Comparison of ENCODE assay signal across 18 cellular contexts in genomic region chr11:118247041-118247440, GRCh38. TPM values are rescaled to one million over a fixed set of nuclear protein-coding genes. Genes with fewer than 3 reads are reported as not detected.
DNase-seq lines count a peak whose midpoint lies in the region; ATAC-seq and TF ChIP-seq lines count a peak whose summit lies in the region.
"Had no signal": no experiment of that assay in that cellular context is flagged by ENCODE, and none has a peak within 500 bp of the region (broad histone marks: within the 10 kb centered on the region; RNA-seq: fewer than 3 reads in every experiment).

No MANE protein-coding gene starts in this region.

- no peaks in the 10 kb centered on the region for H4K20me1 ChIP-seq in BLaER1 treated with 17β-estradiol and CSF1 and Interleukin-3, amounts not matched to agents 10 nM and 100 nM
- H4K20me1 ChIP-seq in HCT116 (ENCODE audit: insufficient read depth) = no peaks in the 10 kb centered on the region

- RAD21 ChIA-PET in HCT116 (lab: Charles Lee; ENCODE audit: low non-redundant PET in 1 of 2, low total read pairs in 2 of 2, uncharacterized antibody in 2 of 2, unreplicated experiment in 2 of 2) = interaction anchor here in 1 of 2 experiments (0.5 kb wide), 1 partner anchor 48 kb away, joined by 4 read pairs; no protein-coding TSS in a partner anchor

- DNase-seq in HCT116 (ENCODE audit: low read depth, low spot score) (no peak), mucosa of descending colon (no peak), hypothalamus (lab: John Stamatoyannopoulos, UW) (no peak), putamen (ENCODE audit: low spot score) (no peak), KG1 (lab: John Stamatoyannopoulos, UW) (no peak)
- DNase-seq in central memory CD8-positive, alpha-beta T cell (ENCODE audit: low spot score in 2 of 2) = no peak
- DNase-seq: C1 segment of cervical spinal cord; erythroblast; hippocampal formation; midbrain; NCI-H1092 treated with DMSO at 0.1 percent for 48 hours; NCI-H524; stimulated activated CD4-positive, alpha-beta T cell treated with anti-CD3 and anti-CD28 coated beads, Interleukin-4, amount 100 ng/mL, for 1 hour; stimulated activated naive CD4-positive, alpha-beta T cell treated with Interleukin-2 at 50 U/mL for 16 hours had no signal

- intact Hi-C loops in HCT116 (cut with micrococcal nuclease) (no loop called here), mucosa of descending colon (cut with DNase I, micrococcal nuclease) (no loop called here)

- ATAC-seq in HCT116 (no peak), mucosa of descending colon (peak; percentile 57), GM18520 (IDR thresholded peaks at IDR 0.05; ENCODE audit: unreplicated experiment) (no peak)
- no peak for ATAC-seq in central memory CD8-positive, alpha-beta T cell (replicated peaks; ENCODE audit: extremely low read depth, poor library complexity, severe bottlenecking)

- no peaks in the 10 kb centered on the region for H3K27me3 Mint-ChIP-seq in central memory CD8-positive, alpha-beta T cell

- CTCF ChIA-PET in HCT116 (lab: Charles Lee) = no interaction called here

- H3K27ac ChIP-seq in BLaER1 treated with 17β-estradiol and CSF1 and Interleukin-3, amounts not matched to agents 10 nM and 100 nM = peak overlapping the region in 7 of 11 experiments; percentile 15 to 71 (median 54); a peak in 7 of 22 replicates
- no peak overlapping the region for H3K27ac ChIP-seq in HCT116 (ENCODE audit: low read depth, low read length)
- H3K27ac ChIP-seq: RWPE1 had no signal

- POLR2A ChIA-PET in HCT116 (lab: Charles Lee) = no interaction called here

- peaks cover 4% of the 10 kb centered on the region; the same call in 1 of the 2 replicates for H3K79me2 ChIP-seq in HCT116 (ENCODE audit: insufficient read depth, low read length)

- no peak for TF ChIP-seq POLR2A in HCT116 (IDR thresholded peaks at IDR 0.05; ENCODE audit: borderline replicate concordance, extremely low read depth, insufficient read depth, insufficient read length)

- BruUV-seq in HCT116 (replicated peaks; lab: Mats Ljungman, UMichigan) = no TSS peak

- peaks cover 20% of the 10 kb centered on the region for H3K36me3 Mint-ChIP-seq in central memory CD8-positive, alpha-beta T cell (ENCODE audit: insufficient read depth)

- H3K27ac Mint-ChIP-seq in central memory CD8-positive, alpha-beta T cell (ENCODE audit: low read depth) = peak overlapping the region; percentile 38

- H3K4me1 Mint-ChIP-seq in central memory CD8-positive, alpha-beta T cell = peaks cover 70% of the 10 kb centered on the region

- no peak for TF ChIP-seq CTCF in HCT116 (IDR thresholded peaks at IDR 0.05 in 2 of 3, conservative IDR thresholded peaks at IDR 0.05 in 1 of 3; ENCODE audit: borderline replicate concordance in 1 of 3, insufficient read depth in 1 of 3, low read depth in 2 of 3, low read length in 2 of 3)
- TF ChIP-seq CTCF in mucosa of descending colon (IDR thresholded peaks at IDR 0.05) = no peak

- no peak overlapping the region for H2AFZ ChIP-seq in HCT116 (ENCODE audit: low read depth, low read length, poor library complexity, severe bottlenecking)

- no peaks in the 10 kb centered on the region for H3K9me2 ChIP-seq in HCT116 (ENCODE audit: insufficient read depth)

- no peak overlapping the region for H3K4me3 Mint-ChIP-seq in central memory CD8-positive, alpha-beta T cell

- H3K9ac ChIP-seq in BLaER1 treated with 17β-estradiol and CSF1 and Interleukin-3, amounts not matched to agents 10 nM and 100 nM = no peak overlapping the region
- H3K9ac ChIP-seq in HCT116 (ENCODE audit: low read length) = no peak overlapping the region

- no peaks in the 10 kb centered on the region for H3K36me3 ChIP-seq in BLaER1 treated with 17β-estradiol and CSF1 and Interleukin-3, amounts not matched to agents 10 nM and 100 nM
- H3K36me3 ChIP-seq in HCT116 (ENCODE audit: control insufficient read depth in 1 of 2, insufficient read depth in 2 of 2, low read length in 2 of 2) (no peaks in the 10 kb centered on the region), mucosa of descending colon (ENCODE audit: low read depth) (no peaks in the 10 kb centered on the region)
- H3K36me3 ChIP-seq: HAP-1 had no signal

- peaks cover 31 to 64% (median 41%) of the 10 kb centered on the region in 10 experiments for H3K4me1 ChIP-seq in BLaER1 treated with 17β-estradiol and CSF1 and Interleukin-3, amounts not matched to agents 10 nM and 100 nM
- peaks cover 11 to 18% of the 10 kb centered on the region in 2 experiments for H3K4me1 ChIP-seq in HCT116 (ENCODE audit: control insufficient read depth in 1 of 2, insufficient read depth in 2 of 2, low read length in 2 of 2)
- H3K4me1 ChIP-seq in mucosa of descending colon (ENCODE audit: low read depth) = peaks cover 13% of the 10 kb centered on the region
- H3K4me1 ChIP-seq: HAP-1 had no signal

- H3K4me3 ChIP-seq in BLaER1 treated with 17β-estradiol and CSF1 and Interleukin-3, amounts not matched to agents 10 nM and 100 nM = no peak overlapping the region
- H3K4me3 ChIP-seq in HCT116 (replicated peaks in 1 of 2; ENCODE audit: low read depth in 1 of 2, low read length in 2 of 2) = no peak overlapping the region
- no peak overlapping the region for H3K4me3 ChIP-seq in mucosa of descending colon
- H3K4me3 ChIP-seq: HAP-1 had no signal

- H3K4me2 ChIP-seq in BLaER1 treated with 17β-estradiol and CSF1 and Interleukin-3, amounts not matched to agents 10 nM and 100 nM = peak overlapping the region; percentile 3 to 85 (median 67); a peak in 17 of 22 replicates
- H3K4me2 ChIP-seq in HCT116 (ENCODE audit: low read length) = no peak overlapping the region

- H3K9me3 ChIP-seq in BLaER1 treated with 17β-estradiol and CSF1 and Interleukin-3, amounts not matched to agents 10 nM and 100 nM (replicated peaks in 1 of 11) = peaks cover 0 to 4% (median 0%) of the 10 kb centered on the region in 11 experiments; a peak in 1 of 22 replicates
- H3K9me3 ChIP-seq in HCT116 (ENCODE audit: control insufficient read depth in 1 of 2, insufficient read depth in 1 of 2, low read depth in 1 of 2, low read length in 2 of 2) (no peaks in the 10 kb centered on the region), mucosa of descending colon (no peaks in the 10 kb centered on the region)
- H3K9me3 ChIP-seq: HAP-1 had no signal

- no peaks in the 10 kb centered on the region for H3K9me3 Mint-ChIP-seq in central memory CD8-positive, alpha-beta T cell

- peaks cover 0 to 4% (median 0%) of the 10 kb centered on the region in 11 experiments; a peak in 3 of 22 replicates for H3K27me3 ChIP-seq in BLaER1 treated with 17β-estradiol and CSF1 and Interleukin-3, amounts not matched to agents 10 nM and 100 nM
- no peaks in the 10 kb centered on the region for H3K27me3 ChIP-seq in HCT116 (ENCODE audit: insufficient read depth, low read length)

- TF ChIP-seq RAD21 in HCT116 (IDR thresholded peaks at IDR 0.05; ENCODE audit: low read depth) = no peak

TF ChIP-seq in HCT116, 20 proteins besides CTCF, POLR2A, EP300 and RAD21:
- no peak for TF ChIP-seq FOSL1 (IDR thresholded peaks at IDR 0.05; ENCODE audit: low read depth)
- TF ChIP-seq YY1 (IDR thresholded peaks at IDR 0.05; ENCODE audit: extremely low read depth, insufficient replicate concordance, low read depth, low read length) = no peak
- no peak for TF ChIP-seq EZH2phosphoT487 (IDR thresholded peaks at IDR 0.05; ENCODE audit: borderline replicate concordance)
- no peak for TF ChIP-seq SP1 (IDR thresholded peaks at IDR 0.05; ENCODE audit: low read depth)
- TF ChIP-seq JUND (IDR thresholded peaks at IDR 0.05) = 0 out of 2 replicates have a peak, but pooled peaks have one; percentile 8

RNA-seq across cellular contexts. Expression of gene MPZL3, which starts 5.1 kb away (rescaled TPM):
- total RNA-seq in HCT116 (2021; ENCODE audit: unreplicated experiment) (8.7 TPM), mucosa of descending colon (10 to 100 TPM in 1 of 3 donors, 1 to 10 TPM in 2; 4.9 to 19.6 (median 9.0) TPM)
- 4.0 and 4.5 TPM in 2 replicates for polyA plus RNA-seq in HCT116 (2012)

RNA-seq across cellular contexts. Expression of gene MPZL2, which starts 17.1 kb away (rescaled TPM):
- 16.8 TPM for total RNA-seq in HCT116 (2021; ENCODE audit: unreplicated experiment)
- 16.3 and 19.4 TPM in 2 replicates for polyA plus RNA-seq in HCT116 (2012)
- 10 to 100 TPM; 34.4 to 83.1 (median 72.4) TPM for total RNA-seq in mucosa of descending colon

RNA-seq across cellular contexts. Expression of gene JAML, which starts 22.2 kb away (rescaled TPM):
- 0.30 TPM for total RNA-seq in HCT116 (2021; ENCODE audit: unreplicated experiment)
- polyA plus RNA-seq in HCT116 (2012) = not detected in 2 replicates
- total RNA-seq in mucosa of descending colon = 10 to 100 TPM in 1 of 3 donors, 1 to 10 TPM in 2; 7.5 to 15.0 (median 7.7) TPM

RNA-seq across cellular contexts. Expression of gene CD3E, which starts 57.5 kb away (rescaled TPM):
- total RNA-seq in HCT116 (2021; ENCODE audit: unreplicated experiment) = 0.79 TPM
- not detected in 2 replicates for polyA plus RNA-seq in HCT116 (2012)
- 1 to 10 TPM; 6.3 to 9.7 (median 9.7) TPM for total RNA-seq in mucosa of descending colon
